In the genomic region with DNA sequence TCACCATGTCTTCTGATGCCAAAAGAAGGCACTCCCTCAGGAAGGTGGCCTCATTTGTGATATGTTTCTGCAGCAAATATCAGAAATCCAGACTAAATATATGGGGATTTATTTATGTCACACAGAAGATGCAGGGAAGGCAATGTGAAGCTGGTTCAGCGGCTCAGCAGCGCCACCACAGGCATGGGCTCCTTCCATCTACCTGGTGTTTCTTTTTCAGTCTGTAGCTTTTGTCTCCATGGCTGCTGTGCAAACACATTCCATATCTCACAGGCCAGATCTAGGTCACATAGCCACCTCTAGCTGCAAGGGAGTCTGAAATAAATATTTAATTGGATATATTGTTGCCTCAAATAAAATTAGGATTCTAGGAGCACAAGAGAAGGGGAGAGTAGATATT, we compare ENCODE assay signal across 16 cellular contexts.
A peak's percentile ranks its signal among the peaks of the same experiment; 100 is the strongest.
DNase-seq lines count a peak whose midpoint lies in the region; ATAC-seq, FAIRE-seq and TF ChIP-seq lines count a peak whose summit lies in the region.
"Had no signal": no experiment of that assay in that cellular context is flagged by ENCODE, and none has a peak within 500 bp of the region (broad histone marks: within the 10 kb centered on the region; RNA-seq: fewer than 3 reads in every experiment).

No MANE protein-coding gene starts in this region.

- in situ Hi-C loops in GM12878 (cut with MboI): no loop called here

- no peak for FAIRE-seq in GM12878 (lab: Jason Lieb, UNC)
- FAIRE-seq: GM18507 had no signal

- TF ChIP-seq RAD21 in GM12878 (IDR thresholded peaks at IDR 0.05; ENCODE audit: insufficient read depth, low read depth, low read length): 0 out of 2 replicates have a peak, but pooled peaks have one; percentile 17

- no peak overlapping the region for H3K27ac ChIP-seq in GM12878 (ENCODE audit: control insufficient read depth, insufficient read depth)
- no peak overlapping the region for H3K27ac ChIP-seq in osteoblast (ENCODE audit: low read depth, low read length)
- H3K27ac ChIP-seq: ovary, tibial nerve had no signal

- H4K20me1 ChIP-seq in GM12878 (ENCODE audit: control insufficient read depth, insufficient read depth) (no peaks in the 10 kb centered on the region), osteoblast (ENCODE audit: insufficient read depth, low read length) (no peaks in the 10 kb centered on the region)

- CTCF ChIA-PET in GM12878 (lab: Yijun Ruan, JAX): interaction anchor here (1.1 kb wide), 1 partner anchor 33 kb away, joined by 3 read pairs; no protein-coding TSS in a partner anchor

- no peaks in the 10 kb centered on the region for H3K79me2 ChIP-seq in GM12878 (ENCODE audit: control insufficient read depth, insufficient read depth, low read length)
- H3K79me2 ChIP-seq in osteoblast (ENCODE audit: insufficient read depth, low read length): no peaks in the 10 kb centered on the region

- H3K4me2 ChIP-seq in GM12878 (ENCODE audit: control insufficient read depth, insufficient read depth) (no peak overlapping the region), osteoblast (ENCODE audit: insufficient read depth, low read length) (no peak overlapping the region)

- SMC1A ChIA-PET in GM12878 (lab: Charles Lee; ENCODE audit: uncharacterized antibody, unreplicated experiment): no interaction called here

- TF ChIP-seq POLR2A in GM12878 (IDR thresholded peaks at IDR 0.05; ENCODE audit: low read depth, low read length): no peak

- BruUV-seq in GM12878 (replicated peaks; lab: Mats Ljungman, UMichigan): no TSS peak

- 0% methylated on average over 2 of the region's 2 CpGs for WGBS in GM12878 (ENCODE audit: insufficient coverage, insufficient replicate concordance, low lambda C conversion rate, missing lambda C conversion rate)

- H3K9ac ChIP-seq in GM12878 (ENCODE audit: control insufficient read depth, insufficient read depth, low read length): no peak overlapping the region

- H3K4me3 ChIP-seq in GM12878: no peak overlapping the region
- H3K4me3 ChIP-seq in osteoblast (ENCODE audit: insufficient read depth, low read length): no peak overlapping the region
- H3K4me3 ChIP-seq: ovary, tibial nerve had no signal

- peak; percentile 24 to 28 for DNase-seq in SHP77 (lab: John Stamatoyannopoulos, UW)
- no peak for DNase-seq in SHP77 treated with DMSO at 0.1 percent for 48 hours (lab: John Stamatoyannopoulos, UW)
- DNase-seq in HuH-7 (ENCODE audit: low spot score): peak; percentile 2
- DNase-seq in GM12878 (ENCODE audit: low read depth, low spot score): no peak
- DNase-seq in osteoblast (ENCODE audit: insufficient read length, low spot score, missing footprints): no peak
- DNase-seq in globus pallidus (ENCODE audit: low spot score): no peak
- DNase-seq in NCI-H345 (lab: John Stamatoyannopoulos, UW): no peak
- DNase-seq: activated CD4-positive, alpha-beta T cell treated with anti-CD3 and anti-CD28 coated beads, Interleukin-2, amount 50 U/mL, for 4 hours; effector CD8-positive, alpha-beta T cell; left colon; NCI-H1436 treated with DMSO at 0.1 percent for 48 hours; ovary had no signal

- no peak for TF ChIP-seq EP300 in GM12878 (IDR thresholded peaks at IDR 0.05; ENCODE audit: borderline replicate concordance in 1 of 2, control insufficient read depth in 1 of 2, low read depth in 2 of 2, low read length in 2 of 2)

- H3K36me3 ChIP-seq in GM12878 (ENCODE audit: control insufficient read depth in 2 of 2, insufficient read depth in 2 of 2, low read length in 1 of 2): no peaks in the 10 kb centered on the region
- no peaks in the 10 kb centered on the region for H3K36me3 ChIP-seq in osteoblast (ENCODE audit: insufficient read depth, low read length)
- H3K36me3 ChIP-seq: ovary, tibial nerve had no signal

- TF ChIP-seq CTCF in GM12878 (IDR thresholded peaks at IDR 0.05 in 2 of 3, conservative IDR thresholded peaks at IDR 0.05 in 1 of 3; ENCODE audit: control insufficient read depth in 2 of 3, extremely low read depth in 1 of 3, insufficient read depth in 1 of 3, low read depth in 3 of 3, low read length in 3 of 3) (peak; percentile 43 to 65 (median 51); a peak in 5 of 6 replicates), osteoblast (IDR thresholded peaks at IDR 0.05; ENCODE audit: extremely low read depth, low read depth, low read length) (peak; percentile 39)

- ATAC-seq in GM12878 (peak; percentile 65), HG02981 (IDR thresholded peaks at IDR 0.05; ENCODE audit: unreplicated experiment) (no peak)
- ATAC-seq: left colon, Right ventricle myocardium inferior had no signal

- H3K9me3 ChIP-seq in GM12878 (replicated peaks; ENCODE audit: control insufficient read depth, insufficient read depth, low read length): no peaks in the 10 kb centered on the region
- no peaks in the 10 kb centered on the region for H3K9me3 ChIP-seq in osteoblast (ENCODE audit: low read depth, low read length)
- H3K9me3 ChIP-seq: ovary had no signal

- H3K4me1 ChIP-seq in GM12878 (ENCODE audit: control insufficient read depth, insufficient read depth, low read length) (no peaks in the 10 kb centered on the region), osteoblast (ENCODE audit: insufficient read depth, low read length) (no peaks in the 10 kb centered on the region)
- H3K4me1 ChIP-seq: tibial nerve had no signal

- POLR2A ChIA-PET in GM12878 (lab: Charles Lee): no interaction called here

- RAD21 ChIA-PET in GM12878 (lab: Charles Lee; ENCODE audit: unreplicated experiment): no interaction called here

- intact Hi-C loops in GM12878 (cut with micrococcal nuclease; ENCODE audit: unreplicated experiment): no loop called here

- H3K27me3 ChIP-seq in GM12878 (replicated peaks in 1 of 2; ENCODE audit: control insufficient read depth in 2 of 2, insufficient read depth in 2 of 2, low read length in 1 of 2) (peaks cover 0 to 2% of the 10 kb centered on the region in 2 experiments; a peak in 2 of 4 replicates), osteoblast (ENCODE audit: insufficient read depth, low read length) (peaks cover 13% of the 10 kb centered on the region)
- H3K27me3 ChIP-seq: ovary, tibial nerve had no signal

- H2AFZ ChIP-seq in GM12878 (ENCODE audit: control insufficient read depth, low read depth, low read length): no peak overlapping the region
- no peak overlapping the region for H2AFZ ChIP-seq in osteoblast (ENCODE audit: low read length)

TF ChIP-seq in GM12878, 131 proteins besides CTCF, POLR2A, EP300 and RAD21:
- no peak for TF ChIP-seq SMARCA5 (IDR thresholded peaks at IDR 0.05)
- no peak for TF ChIP-seq SREBF1 (IDR thresholded peaks at IDR 0.05; ENCODE audit: low read length)
- TF ChIP-seq STAT3 (IDR thresholded peaks at IDR 0.05; ENCODE audit: low read depth, low read length): no peak
- TF ChIP-seq NR2F1 (conservative IDR thresholded peaks at IDR 0.05): no peak
- TF ChIP-seq BHLHE40 (IDR thresholded peaks at IDR 0.05; ENCODE audit: borderline replicate concordance in 1 of 2, low read depth in 2 of 2, low read length in 1 of 2): no peak
- TF ChIP-seq TARDBP (IDR thresholded peaks at IDR 0.05; ENCODE audit: borderline replicate concordance): no peak
- TF ChIP-seq NRF1 (conservative IDR thresholded peaks at IDR 0.05; ENCODE audit: low read depth, low read length): no peak
- TF ChIP-seq CBFB (IDR thresholded peaks at IDR 0.05; ENCODE audit: low read depth): no peak

Comparison
In these comparisons a context has a peak if more than half of its experiments do, and no peak if none do; other contexts are left out.
1. DNase-seq: peak in SHP77 (2 of 2) and HuH-7 (single experiment); none in SHP77 treated with DMSO at 0.1 percent for 48 hours (single experiment), GM12878 (single experiment), osteoblast (single experiment), globus pallidus (single experiment) and NCI-H345 (single experiment).